In the genomic region with DNA sequence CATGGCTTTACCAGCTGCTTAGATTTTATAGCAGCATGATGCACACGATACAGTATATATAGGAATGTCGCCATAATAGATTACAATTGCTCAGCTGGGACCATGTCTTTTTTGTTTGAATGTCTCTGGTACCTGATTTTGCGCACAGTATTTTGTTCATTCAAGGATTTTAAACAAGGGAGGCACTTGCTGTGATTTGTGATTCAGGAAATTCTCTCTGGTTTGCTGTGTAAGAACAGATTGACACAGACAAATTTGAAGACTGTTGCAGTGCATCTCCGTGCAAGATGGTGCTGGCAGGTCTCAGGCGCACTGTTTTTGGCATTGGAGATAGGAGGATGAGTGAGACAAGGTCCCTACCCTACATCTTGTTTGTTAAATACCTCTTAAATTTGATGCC, we compare ENCODE assay signal across 1 cellular context.
TF ChIP-seq lines count a peak whose summit lies in the region.

No MANE protein-coding gene starts in this region.

TF ChIP-seq in neural cell, 6 proteins besides CTCF, POLR2A, EP300 and RAD21 (continued from another document):
- TF ChIP-seq REST (IDR thresholded peaks at IDR 0.05; ENCODE audit: borderline replicate concordance) (no peak), EZH2 (IDR thresholded peaks at IDR 0.05; ENCODE audit: borderline replicate concordance, insufficient read depth, low read length, poor library complexity, severe bottlenecking) (no peak), TAF1 (IDR thresholded peaks at IDR 0.05; ENCODE audit: low read depth) (no peak)
